Comparison of ENCODE assay signal across 17 cellular contexts in genomic region chr13:100620792-100621191, GRCh38. TPM values are rescaled to one million over a fixed set of nuclear protein-coding genes. Genes with fewer than 3 reads are reported as not detected.
DNase-seq lines count a peak whose midpoint lies in the region; ATAC-seq and TF ChIP-seq lines count a peak whose summit lies in the region.
"Had no signal": no experiment of that assay in that cellular context is flagged by ENCODE, and none has a peak within 500 bp of the region (broad histone marks: within the 10 kb centered on the region; RNA-seq: fewer than 3 reads in every experiment).

No MANE protein-coding gene starts in this region.

- POLR2A ChIA-PET in A673 (lab: Charles Lee; ENCODE audit: low non-redundant PET), result interaction anchor here (0.7 kb wide), 1 partner anchor 21 kb away, joined by 5 read pairs; no protein-coding TSS in a partner anchor

- H3K27ac ChIP-seq in A673 (ENCODE audit: low read depth, low read length, poor library complexity, severe bottlenecking), result no peak overlapping the region
- H3K27ac ChIP-seq: BLaER1, C4-2B, GM23248 had no signal

- no peaks in the 10 kb centered on the region for H3K9me3 ChIP-seq in A673 (ENCODE audit: low read depth, low read length, poor library complexity, severe bottlenecking)
- H3K9me3 ChIP-seq: HAP-1 had no signal

- CTCF ChIA-PET in A673 (lab: Charles Lee), result no interaction called here

- no TSS peak for BruUV-seq in A673 (replicated peaks; lab: Mats Ljungman, UMichigan)

- peaks cover 19% of the 10 kb centered on the region for H3K4me1 ChIP-seq in A673 (ENCODE audit: insufficient read depth, low read length, poor library complexity, severe bottlenecking)
- H3K4me1 ChIP-seq: BLaER1 had no signal

- no peak overlapping the region for H3K4me3 ChIP-seq in A673 (ENCODE audit: low read depth, low read length, poor library complexity, severe bottlenecking)
- H3K4me3 ChIP-seq: BLaER1, GM23248, HAP-1 had no signal

- peak; percentile 76 for DNase-seq in A673 (ENCODE audit: low spot score)
- DNase-seq in D341Med (ENCODE audit: low spot score), result peak; percentile 34
- DNase-seq in NCI-H82 (lab: John Stamatoyannopoulos, UW), result peak; percentile 81
- peak; percentile 20 for DNase-seq in dermis blood vessel endothelial cell
- DNase-seq in NCI-H2196 (lab: John Stamatoyannopoulos, UW; ENCODE audit: unreplicated experiment), result no peak
- DNase-seq in NCI-H526 treated with DMSO at 0.1 percent for 48 hours (lab: John Stamatoyannopoulos, UW), result no peak
- DNase-seq in COLO829 (ENCODE audit: low spot score), result no peak
- DNase-seq: CD4-positive, CD25-positive, alpha-beta regulatory T cell; CD8-positive, alpha-beta T cell; DMS153; DND-41; GM23248; HFFc6 had no signal

- intact Hi-C loops in A673 (cut with micrococcal nuclease; ENCODE audit: unreplicated experiment), result no loop called here

- no peak for TF ChIP-seq CTCF in A673 (conservative IDR thresholded peaks at IDR 0.05; ENCODE audit: low read depth, low read length)

- peaks cover 8% of the 10 kb centered on the region for H3K36me3 ChIP-seq in A673 (ENCODE audit: insufficient read depth, low read length, poor library complexity, severe bottlenecking)

- no peaks in the 10 kb centered on the region for H3K27me3 ChIP-seq in A673 (replicated peaks; ENCODE audit: insufficient read depth, low read depth, low read length, poor library complexity)
- H3K27me3 ChIP-seq: BLaER1 had no signal

- ATAC-seq in GM18868 (IDR thresholded peaks at IDR 0.05; ENCODE audit: unreplicated experiment), result no peak
- ATAC-seq: CD8-positive, alpha-beta T cell had no signal

RNA-seq across cellular contexts. Expression of gene GGACT, which starts 32.2 kb away (rescaled TPM):
- total RNA-seq in A673 (2021) (3.6 and 3.8 TPM in 2 replicates), dermis blood vessel endothelial cell (6.1 and 7.2 TPM in 2 replicates)

RNA-seq across cellular contexts. Expression of gene TMTC4, which starts 53.8 kb away (rescaled TPM):
- total RNA-seq in A673 (2021), result 21.3 and 33.6 TPM in 2 replicates
- total RNA-seq in dermis blood vessel endothelial cell, result 20.1 and 44.8 TPM in 2 replicates

Comparison
In these comparisons a context has a peak if more than half of its experiments do, and no peak if none do; other contexts are left out.
1. DNase-seq: peak in A673 (single experiment), D341Med (single experiment), NCI-H82 (single experiment) and dermis blood vessel endothelial cell (single experiment); none in NCI-H2196 (single experiment), NCI-H526 treated with DMSO at 0.1 percent for 48 hours (single experiment) and COLO829 (single experiment).